In the genomic region with DNA sequence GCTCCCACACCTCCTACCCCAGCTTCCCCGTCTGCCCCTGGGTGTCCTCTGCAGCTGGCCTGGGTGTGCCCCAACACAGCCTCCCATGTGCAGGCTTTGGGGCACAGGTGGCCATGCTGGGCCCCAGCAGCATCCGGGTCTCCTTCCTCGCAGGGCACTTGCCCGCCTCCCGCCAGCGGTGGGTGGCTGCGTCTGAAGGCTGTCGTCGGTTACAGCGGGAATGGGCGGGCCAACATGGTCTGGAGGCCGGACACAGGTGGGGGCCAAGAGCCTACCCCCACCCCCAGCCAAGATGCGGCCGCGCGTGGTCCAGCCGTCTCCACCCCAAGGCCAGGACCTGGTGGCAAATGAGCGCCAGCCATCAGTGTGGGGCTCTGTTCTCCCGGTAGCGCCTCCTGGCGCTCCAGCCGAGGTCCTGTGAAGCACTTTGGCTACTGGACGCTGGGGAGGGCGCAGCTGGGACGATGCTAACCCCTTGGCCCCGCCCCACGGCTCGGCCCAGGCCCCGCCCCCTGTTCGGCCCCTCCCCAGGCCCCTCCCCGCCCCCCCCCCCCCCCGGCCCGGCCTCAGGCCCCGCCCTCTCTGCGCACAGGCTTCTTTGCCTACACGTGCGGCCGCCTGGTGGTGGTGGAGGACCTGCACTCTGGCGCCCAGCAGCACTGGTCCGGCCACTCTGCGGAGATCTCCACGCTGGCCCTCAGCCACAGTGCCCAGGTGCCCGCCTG, we compare ENCODE assay signal across 1 cellular context.
TF ChIP-seq lines count a peak whose summit lies in the region.

No MANE protein-coding gene starts in this region.

TF ChIP-seq in K562, 482 proteins besides CTCF, POLR2A, EP300 and RAD21 (continues in another document):
- peak; percentile 12; the same call in 1 of the 2 replicates for TF ChIP-seq ESRRA (IDR thresholded peaks at IDR 0.05; ENCODE audit: borderline replicate concordance, low read depth)
- TF ChIP-seq MAZ (CRISPR knock-in tag; conservative IDR thresholded peaks at IDR 0.05 in 1 of 2, IDR thresholded peaks at IDR 0.05 in 1 of 2) = peak; percentile 48 to 93; a peak in 2 of 4 replicates
- TF ChIP-seq CBFA2T2 (conservative IDR thresholded peaks at IDR 0.05) = no peak
- TF ChIP-seq, protein P1, sequence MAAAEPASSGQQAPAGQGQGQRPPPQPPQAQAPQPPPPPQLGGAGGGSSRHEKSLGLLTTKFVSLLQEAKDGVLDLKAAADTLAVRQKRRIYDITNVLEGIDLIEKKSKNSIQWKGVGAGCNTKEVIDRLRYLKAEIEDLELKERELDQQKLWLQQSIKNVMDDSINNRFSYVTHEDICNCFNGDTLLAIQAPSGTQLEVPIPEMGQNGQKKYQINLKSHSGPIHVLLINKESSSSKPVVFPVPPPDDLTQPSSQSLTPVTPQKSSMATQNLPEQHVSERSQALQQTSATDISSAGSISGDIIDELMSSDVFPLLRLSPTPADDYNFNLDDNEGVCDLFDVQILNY (CRISPR knock-in tag; IDR thresholded peaks at IDR 0.05) = no peak
- TF ChIP-seq, protein P2, sequence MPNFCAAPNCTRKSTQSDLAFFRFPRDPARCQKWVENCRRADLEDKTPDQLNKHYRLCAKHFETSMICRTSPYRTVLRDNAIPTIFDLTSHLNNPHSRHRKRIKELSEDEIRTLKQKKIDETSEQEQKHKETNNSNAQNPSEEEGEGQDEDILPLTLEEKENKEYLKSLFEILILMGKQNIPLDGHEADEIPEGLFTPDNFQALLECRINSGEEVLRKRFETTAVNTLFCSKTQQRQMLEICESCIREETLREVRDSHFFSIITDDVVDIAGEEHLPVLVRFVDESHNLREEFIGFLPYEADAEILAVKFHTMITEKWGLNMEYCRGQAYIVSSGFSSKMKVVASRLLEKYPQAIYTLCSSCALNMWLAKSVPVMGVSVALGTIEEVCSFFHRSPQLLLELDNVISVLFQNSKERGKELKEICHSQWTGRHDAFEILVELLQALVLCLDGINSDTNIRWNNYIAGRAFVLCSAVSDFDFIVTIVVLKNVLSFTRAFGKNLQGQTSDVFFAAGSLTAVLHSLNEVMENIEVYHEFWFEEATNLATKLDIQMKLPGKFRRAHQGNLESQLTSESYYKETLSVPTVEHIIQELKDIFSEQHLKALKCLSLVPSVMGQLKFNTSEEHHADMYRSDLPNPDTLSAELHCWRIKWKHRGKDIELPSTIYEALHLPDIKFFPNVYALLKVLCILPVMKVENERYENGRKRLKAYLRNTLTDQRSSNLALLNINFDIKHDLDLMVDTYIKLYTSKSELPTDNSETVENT (CRISPR knock-in tag; IDR thresholded peaks at IDR 0.05) = no peak
- TF ChIP-seq, protein P3, sequence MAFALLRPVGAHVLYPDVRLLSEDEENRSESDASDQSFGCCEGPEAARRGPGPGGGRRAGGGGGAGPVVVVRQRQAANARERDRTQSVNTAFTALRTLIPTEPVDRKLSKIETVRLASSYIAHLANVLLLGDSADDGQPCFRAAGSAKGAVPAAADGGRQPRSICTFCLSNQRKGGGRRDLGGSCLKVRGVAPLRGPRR (CRISPR knock-in tag; IDR thresholded peaks at IDR 0.05) = no peak
- no peak for TF ChIP-seq ZNF282 (CRISPR knock-in tag; IDR thresholded peaks at IDR 0.05)
- no peak for TF ChIP-seq ZSCAN32 (CRISPR knock-in tag; IDR thresholded peaks at IDR 0.05)
- TF ChIP-seq U2AF2 (optimal IDR thresholded peaks at IDR 0.05; ENCODE audit: low read depth, low read length) = no peak
- no peak for TF ChIP-seq LEF1 (IDR thresholded peaks at IDR 0.05)
- no peak for TF ChIP-seq RBM15 (IDR thresholded peaks at IDR 0.05; ENCODE audit: insufficient read depth, low read length)
- TF ChIP-seq HDAC6 (IDR thresholded peaks at IDR 0.05; ENCODE audit: low read depth, low read length) = no peak
- no peak for TF ChIP-seq BDP1 (IDR thresholded peaks at IDR 0.05; ENCODE audit: insufficient read depth, insufficient read length)
- TF ChIP-seq, protein P4, sequence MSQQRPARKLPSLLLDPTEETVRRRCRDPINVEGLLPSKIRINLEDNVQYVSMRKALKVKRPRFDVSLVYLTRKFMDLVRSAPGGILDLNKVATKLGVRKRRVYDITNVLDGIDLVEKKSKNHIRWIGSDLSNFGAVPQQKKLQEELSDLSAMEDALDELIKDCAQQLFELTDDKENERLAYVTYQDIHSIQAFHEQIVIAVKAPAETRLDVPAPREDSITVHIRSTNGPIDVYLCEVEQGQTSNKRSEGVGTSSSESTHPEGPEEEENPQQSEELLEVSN (IDR thresholded peaks at IDR 0.05; ENCODE audit: borderline replicate concordance in 1 of 2, extremely low read depth in 1 of 2, insufficient read depth in 1 of 2, insufficient read length in 1 of 2, low read depth in 1 of 2, low read length in 1 of 2, poor library complexity in 1 of 2, severe bottlenecking in 1 of 2) = peak; percentile 56 to 82
- TF ChIP-seq ILK (tag; IDR thresholded peaks at IDR 0.05; ENCODE audit: borderline replicate concordance, low read depth) = no peak
- TF ChIP-seq, protein P5, sequence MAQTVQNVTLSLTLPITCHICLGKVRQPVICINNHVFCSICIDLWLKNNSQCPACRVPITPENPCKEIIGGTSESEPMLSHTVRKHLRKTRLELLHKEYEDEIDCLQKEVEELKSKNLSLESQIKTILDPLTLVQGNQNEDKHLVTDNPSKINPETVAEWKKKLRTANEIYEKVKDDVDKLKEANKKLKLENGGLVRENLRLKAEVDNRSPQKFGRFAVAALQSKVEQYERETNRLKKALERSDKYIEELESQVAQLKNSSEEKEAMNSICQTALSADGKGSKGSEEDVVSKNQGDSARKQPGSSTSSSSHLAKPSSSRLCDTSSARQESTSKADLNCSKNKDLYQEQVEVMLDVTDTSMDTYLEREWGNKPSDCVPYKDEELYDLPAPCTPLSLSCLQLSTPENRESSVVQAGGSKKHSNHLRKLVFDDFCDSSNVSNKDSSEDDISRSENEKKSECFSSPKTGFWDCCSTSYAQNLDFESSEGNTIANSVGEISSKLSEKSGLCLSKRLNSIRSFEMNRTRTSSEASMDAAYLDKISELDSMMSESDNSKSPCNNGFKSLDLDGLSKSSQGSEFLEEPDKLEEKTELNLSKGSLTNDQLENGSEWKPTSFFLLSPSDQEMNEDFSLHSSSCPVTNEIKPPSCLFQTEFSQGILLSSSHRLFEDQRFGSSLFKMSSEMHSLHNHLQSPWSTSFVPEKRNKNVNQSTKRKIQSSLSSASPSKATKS (CRISPR knock-in tag; IDR thresholded peaks at IDR 0.05) = no peak
- TF ChIP-seq ZKSCAN1 (IDR thresholded peaks at IDR 0.05; ENCODE audit: low read depth, low read length) = 0 out of 2 replicates have a peak, but pooled peaks have one; percentile 34
- TF ChIP-seq, protein P6, sequence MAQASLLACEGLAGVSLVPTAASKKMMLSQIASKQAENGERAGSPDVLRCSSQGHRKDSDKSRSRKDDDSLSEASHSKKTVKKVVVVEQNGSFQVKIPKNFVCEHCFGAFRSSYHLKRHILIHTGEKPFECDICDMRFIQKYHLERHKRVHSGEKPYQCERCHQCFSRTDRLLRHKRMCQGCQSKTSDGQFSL (CRISPR knock-in tag; IDR thresholded peaks at IDR 0.05) = peak; percentile 84
- TF ChIP-seq, protein P6 (tag; IDR thresholded peaks at IDR 0.05) = peak in 1 of 2 experiments; percentile 94; a peak in 2 of 4 replicates
- no peak for TF ChIP-seq MAFK (IDR thresholded peaks at IDR 0.05; ENCODE audit: low read length)
- no peak for TF ChIP-seq ZNF217 (CRISPR knock-in tag; IDR thresholded peaks at IDR 0.05)
- no peak for TF ChIP-seq BCL6 (CRISPR knock-in tag; IDR thresholded peaks at IDR 0.05)
- peak; percentile 47 for TF ChIP-seq CXXC5 (CRISPR knock-in tag; IDR thresholded peaks at IDR 0.05)
- no peak for TF ChIP-seq HDAC1 (IDR thresholded peaks at IDR 0.05)
- TF ChIP-seq, protein P7, sequence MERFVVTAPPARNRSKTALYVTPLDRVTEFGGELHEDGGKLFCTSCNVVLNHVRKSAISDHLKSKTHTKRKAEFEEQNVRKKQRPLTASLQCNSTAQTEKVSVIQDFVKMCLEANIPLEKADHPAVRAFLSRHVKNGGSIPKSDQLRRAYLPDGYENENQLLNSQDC (CRISPR knock-in tag; IDR thresholded peaks at IDR 0.05) = no peak
- TF ChIP-seq, protein P8, sequence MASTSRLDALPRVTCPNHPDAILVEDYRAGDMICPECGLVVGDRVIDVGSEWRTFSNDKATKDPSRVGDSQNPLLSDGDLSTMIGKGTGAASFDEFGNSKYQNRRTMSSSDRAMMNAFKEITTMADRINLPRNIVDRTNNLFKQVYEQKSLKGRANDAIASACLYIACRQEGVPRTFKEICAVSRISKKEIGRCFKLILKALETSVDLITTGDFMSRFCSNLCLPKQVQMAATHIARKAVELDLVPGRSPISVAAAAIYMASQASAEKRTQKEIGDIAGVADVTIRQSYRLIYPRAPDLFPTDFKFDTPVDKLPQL (IDR thresholded peaks at IDR 0.05; ENCODE audit: extremely low read depth, insufficient read length) = no peak
- peak; percentile 82 for TF ChIP-seq NFIC (IDR thresholded peaks at IDR 0.05)
- TF ChIP-seq ZNF140 (CRISPR knock-in tag; IDR thresholded peaks at IDR 0.05) = no peak
- TF ChIP-seq, protein P9, sequence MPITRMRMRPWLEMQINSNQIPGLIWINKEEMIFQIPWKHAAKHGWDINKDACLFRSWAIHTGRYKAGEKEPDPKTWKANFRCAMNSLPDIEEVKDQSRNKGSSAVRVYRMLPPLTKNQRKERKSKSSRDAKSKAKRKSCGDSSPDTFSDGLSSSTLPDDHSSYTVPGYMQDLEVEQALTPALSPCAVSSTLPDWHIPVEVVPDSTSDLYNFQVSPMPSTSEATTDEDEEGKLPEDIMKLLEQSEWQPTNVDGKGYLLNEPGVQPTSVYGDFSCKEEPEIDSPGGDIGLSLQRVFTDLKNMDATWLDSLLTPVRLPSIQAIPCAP (CRISPR knock-in tag; IDR thresholded peaks at IDR 0.05; ENCODE audit: borderline replicate concordance) = no peak
- TF ChIP-seq, protein P10, sequence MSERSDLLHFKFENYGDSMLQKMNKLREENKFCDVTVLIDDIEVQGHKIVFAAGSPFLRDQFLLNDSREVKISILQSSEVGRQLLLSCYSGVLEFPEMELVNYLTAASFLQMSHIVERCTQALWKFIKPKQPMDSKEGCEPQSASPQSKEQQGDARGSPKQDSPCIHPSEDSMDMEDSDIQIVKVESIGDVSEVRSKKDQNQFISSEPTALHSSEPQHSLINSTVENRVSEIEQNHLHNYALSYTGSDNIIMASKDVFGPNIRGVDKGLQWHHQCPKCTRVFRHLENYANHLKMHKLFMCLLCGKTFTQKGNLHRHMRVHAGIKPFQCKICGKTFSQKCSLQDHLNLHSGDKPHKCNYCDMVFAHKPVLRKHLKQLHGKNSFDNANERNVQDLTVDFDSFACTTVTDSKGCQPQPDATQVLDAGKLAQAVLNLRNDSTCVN (CRISPR knock-in tag; IDR thresholded peaks at IDR 0.05) = no peak
- peak; percentile 80 for TF ChIP-seq SP1 (CRISPR knock-in tag; IDR thresholded peaks at IDR 0.05)
- TF ChIP-seq ZNF324 (CRISPR knock-in tag; IDR thresholded peaks at IDR 0.05) = no peak
- no peak for TF ChIP-seq TEAD1 (CRISPR knock-in tag; IDR thresholded peaks at IDR 0.05)
- TF ChIP-seq, protein P11, sequence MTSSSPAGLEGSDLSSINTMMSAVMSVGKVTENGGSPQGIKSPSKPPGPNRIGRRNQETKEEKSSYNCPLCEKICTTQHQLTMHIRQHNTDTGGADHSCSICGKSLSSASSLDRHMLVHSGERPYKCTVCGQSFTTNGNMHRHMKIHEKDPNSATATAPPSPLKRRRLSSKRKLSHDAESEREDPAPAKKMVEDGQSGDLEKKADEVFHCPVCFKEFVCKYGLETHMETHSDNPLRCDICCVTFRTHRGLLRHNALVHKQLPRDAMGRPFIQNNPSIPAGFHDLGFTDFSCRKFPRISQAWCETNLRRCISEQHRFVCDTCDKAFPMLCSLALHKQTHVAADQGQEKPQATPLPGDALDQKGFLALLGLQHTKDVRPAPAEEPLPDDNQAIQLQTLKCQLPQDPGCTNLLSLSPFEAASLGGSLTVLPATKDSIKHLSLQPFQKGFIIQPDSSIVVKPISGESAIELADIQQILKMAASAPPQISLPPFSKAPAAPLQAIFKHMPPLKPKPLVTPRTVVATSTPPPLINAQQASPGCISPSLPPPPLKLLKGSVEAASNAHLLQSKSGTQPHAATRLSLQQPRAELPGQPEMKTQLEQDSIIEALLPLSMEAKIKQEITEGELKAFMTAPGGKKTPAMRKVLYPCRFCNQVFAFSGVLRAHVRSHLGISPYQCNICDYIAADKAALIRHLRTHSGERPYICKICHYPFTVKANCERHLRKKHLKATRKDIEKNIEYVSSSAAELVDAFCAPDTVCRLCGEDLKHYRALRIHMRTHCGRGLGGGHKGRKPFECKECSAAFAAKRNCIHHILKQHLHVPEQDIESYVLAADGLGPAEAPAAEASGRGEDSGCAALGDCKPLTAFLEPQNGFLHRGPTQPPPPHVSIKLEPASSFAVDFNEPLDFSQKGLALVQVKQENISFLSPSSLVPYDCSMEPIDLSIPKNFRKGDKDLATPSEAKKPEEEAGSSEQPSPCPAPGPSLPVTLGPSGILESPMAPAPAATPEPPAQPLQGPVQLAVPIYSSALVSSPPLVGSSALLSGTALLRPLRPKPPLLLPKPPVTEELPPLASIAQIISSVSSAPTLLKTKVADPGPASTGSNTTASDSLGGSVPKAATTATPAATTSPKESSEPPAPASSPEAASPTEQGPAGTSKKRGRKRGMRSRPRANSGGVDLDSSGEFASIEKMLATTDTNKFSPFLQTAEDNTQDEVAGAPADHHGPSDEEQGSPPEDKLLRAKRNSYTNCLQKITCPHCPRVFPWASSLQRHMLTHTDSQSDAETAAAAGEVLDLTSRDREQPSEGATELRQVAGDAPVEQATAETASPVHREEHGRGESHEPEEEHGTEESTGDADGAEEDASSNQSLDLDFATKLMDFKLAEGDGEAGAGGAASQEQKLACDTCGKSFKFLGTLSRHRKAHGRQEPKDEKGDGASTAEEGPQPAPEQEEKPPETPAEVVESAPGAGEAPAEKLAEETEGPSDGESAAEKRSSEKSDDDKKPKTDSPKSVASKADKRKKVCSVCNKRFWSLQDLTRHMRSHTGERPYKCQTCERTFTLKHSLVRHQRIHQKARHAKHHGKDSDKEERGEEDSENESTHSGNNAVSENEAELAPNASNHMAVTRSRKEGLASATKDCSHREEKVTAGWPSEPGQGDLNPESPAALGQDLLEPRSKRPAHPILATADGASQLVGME (CRISPR knock-in tag; IDR thresholded peaks at IDR 0.05) = no peak
- TF ChIP-seq NELFE (IDR thresholded peaks at IDR 0.05; ENCODE audit: insufficient read depth, insufficient read length) = no peak
- TF ChIP-seq ZFX (CRISPR knock-in tag; IDR thresholded peaks at IDR 0.05) = peak; percentile 48
